Comparison of ENCODE assay signal across 8 cellular contexts in the genomic region with DNA sequence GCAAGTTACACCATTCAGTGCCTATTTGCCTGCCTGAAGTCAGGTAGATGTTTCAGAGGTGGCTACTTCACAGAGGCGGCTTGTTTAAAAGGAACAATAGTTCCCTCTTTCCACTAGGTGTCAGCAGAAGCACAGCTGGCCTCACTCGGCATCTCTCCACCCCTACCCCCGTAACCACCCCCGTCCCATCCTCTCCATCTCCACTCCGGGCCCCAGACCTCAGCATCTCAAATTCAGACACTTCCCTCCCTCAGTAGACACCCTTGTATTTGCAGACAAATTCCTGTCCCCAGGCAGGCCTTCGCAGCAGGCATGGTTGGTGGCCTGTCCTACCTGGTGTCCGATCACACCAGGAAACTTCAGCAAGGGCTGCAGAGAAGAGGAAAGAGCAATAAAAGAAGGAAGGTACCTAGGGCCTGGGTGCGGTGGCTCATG. TPM values are rescaled to one million over a fixed set of nuclear protein-coding genes. Genes with fewer than 3 reads are reported as not detected.
DNase-seq lines count a peak whose midpoint lies in the region; ATAC-seq and TF ChIP-seq lines count a peak whose summit lies in the region.

No MANE protein-coding gene starts in this region.

- WGBS in endodermal cell (ENCODE audit: insufficient coverage in 1 of 2, insufficient read length in 1 of 2), 2 experiments: 33 to 80% methylated on average over 1 to 8 of the region's 8 CpGs
- WGBS in stomach, 5 donors: 10 to 15% (median 15%) methylated on average over 8 of the region's 8 CpGs

- DNase-seq in HK-2 (ENCODE audit: unreplicated experiment) (peak; percentile 34), NCI-H748 treated with DMSO at 0.1 percent for 48 hours (lab: John Stamatoyannopoulos, UW) (peak; percentile 27), endodermal cell (peak; percentile 85), middle frontal gyrus (ENCODE audit: extremely low spot score, low spot score) (peak; percentile 39), stomach (peak; percentile 44)
- peak; percentile 70 for DNase-seq in activated CD4-positive, alpha-beta memory T cell treated with anti-CD3 and anti-CD28 coated beads for 36 hours

- H3K9me3 Mint-ChIP-seq in activated CD4-positive, alpha-beta memory T cell treated with anti-CD3 and anti-CD28 coated beads for 36 hours: no peaks in the 10 kb centered on the region
- no peaks in the 10 kb centered on the region for H3K9me3 Mint-ChIP-seq in endodermal cell

- no peak overlapping the region for H3K4me3 ChIP-seq in endodermal cell (ENCODE audit: low read length)
- no peak overlapping the region for H3K4me3 ChIP-seq in stomach

- peak overlapping the region; percentile 20 for H3K4me3 Mint-ChIP-seq in activated CD4-positive, alpha-beta memory T cell treated with anti-CD3 and anti-CD28 coated beads for 36 hours
- no peak overlapping the region for H3K4me3 Mint-ChIP-seq in endodermal cell

- peaks cover 4% of the 10 kb centered on the region for H3K4me1 Mint-ChIP-seq in activated CD4-positive, alpha-beta memory T cell treated with anti-CD3 and anti-CD28 coated beads for 36 hours (ENCODE audit: low read depth)
- H3K4me1 Mint-ChIP-seq in endodermal cell: peaks cover 10% of the 10 kb centered on the region

- no peaks in the 10 kb centered on the region for H3K36me3 Mint-ChIP-seq in activated CD4-positive, alpha-beta memory T cell treated with anti-CD3 and anti-CD28 coated beads for 36 hours
- no peaks in the 10 kb centered on the region for H3K36me3 Mint-ChIP-seq in endodermal cell (ENCODE audit: low read depth)

- H3K4me1 ChIP-seq in endodermal cell (ENCODE audit: control insufficient read depth, insufficient read depth, low read length): no peaks in the 10 kb centered on the region
- H3K4me1 ChIP-seq in stomach: peaks cover 0 to 7% (median 5%) of the 10 kb centered on the region in 4 donors

- H3K27me3 Mint-ChIP-seq in activated CD4-positive, alpha-beta memory T cell treated with anti-CD3 and anti-CD28 coated beads for 36 hours: peaks cover 4% of the 10 kb centered on the region
- H3K27me3 Mint-ChIP-seq in endodermal cell (ENCODE audit: insufficient read depth): peaks cover 2% of the 10 kb centered on the region

- no peak overlapping the region for H3K27ac Mint-ChIP-seq in activated CD4-positive, alpha-beta memory T cell treated with anti-CD3 and anti-CD28 coated beads for 36 hours
- H3K27ac Mint-ChIP-seq in endodermal cell: no peak overlapping the region

- ATAC-seq in HG03039 (IDR thresholded peaks at IDR 0.05; ENCODE audit: unreplicated experiment): no peak

- TF ChIP-seq EP300 in stomach (IDR thresholded peaks at IDR 0.05): no peak

- H3K9me3 ChIP-seq in endodermal cell (ENCODE audit: control insufficient read depth, low read length): no peaks in the 10 kb centered on the region
- no peaks in the 10 kb centered on the region for H3K9me3 ChIP-seq in stomach

- TF ChIP-seq CTCF in C4-2B (conservative IDR thresholded peaks at IDR 0.05) (peak; percentile 90), endodermal cell (conservative IDR thresholded peaks at IDR 0.05) (peak; percentile 90), stomach (IDR thresholded peaks at IDR 0.05) (peak in 5 of 7 experiments; percentile 43 to 70 (median 61))

- CTCF ChIA-PET in activated CD4-positive, alpha-beta memory T cell treated with anti-CD3 and anti-CD28 coated beads for 36 hours (lab: Charles Lee): interaction anchor here (0.6 to 8.6 kb wide), 13 partner anchors 8 to 829 kb away, joined by 3 to 161 read pairs (median 4); partner anchors contain the start of genes FEM1A and TICAM1

- intact Hi-C loops in activated CD4-positive, alpha-beta memory T cell treated with anti-CD3 and anti-CD28 coated beads for 36 hours (cut with micrococcal nuclease): loop anchor here (1.0 kb wide), 2 partner anchors 59 to 72 kb away; partner anchors contain the start of gene FEM1A
- intact Hi-C loops in stomach (cut with DNase I; ENCODE audit: low total_unique reads): no loop called here

- POLR2A ChIA-PET in activated CD4-positive, alpha-beta memory T cell treated with anti-CD3 and anti-CD28 coated beads for 36 hours (lab: Charles Lee): no interaction called here

- no peak overlapping the region for H3K9ac ChIP-seq in endodermal cell (ENCODE audit: extremely low read depth, low read length, poor library complexity, severe bottlenecking)

- no peak overlapping the region for H3K27ac ChIP-seq in C4-2B
- no peak overlapping the region for H3K27ac ChIP-seq in endodermal cell (ENCODE audit: low read depth, low read length)
- no peak overlapping the region for H3K27ac ChIP-seq in stomach

- H3K27me3 ChIP-seq in endodermal cell (ENCODE audit: control insufficient read depth, insufficient read depth, low read length, poor library complexity, severe bottlenecking) (no peaks in the 10 kb centered on the region), stomach (peaks cover 0 to 21% (median 0%) of the 10 kb centered on the region in 3 donors)

- no peaks in the 10 kb centered on the region for H3K36me3 ChIP-seq in endodermal cell (ENCODE audit: control insufficient read depth, insufficient read depth, low read length)
- no peaks in the 10 kb centered on the region for H3K36me3 ChIP-seq in stomach

- no peak for TF ChIP-seq POLR2A in stomach (IDR thresholded peaks at IDR 0.05)

RNA-seq across cellular contexts. Expression of gene DPP9, which starts 9.1 kb away (rescaled TPM):
- total RNA-seq in activated CD4-positive, alpha-beta memory T cell treated with anti-CD3 and anti-CD28 coated beads for 36 hours: 10 to 100 TPM; 54.8 to 57.5 TPM
- total RNA-seq in endodermal cell: 10 to 100 TPM; 36.8 to 48.8 TPM
- 21.0 TPM for polyA plus RNA-seq in endodermal cell (2013, experiment 1 of 2)
- polyA plus RNA-seq in endodermal cell (2013, experiment 2 of 2): 17.8 TPM
- 100 to 1,000 TPM in 2 of 5 donors, 10 to 100 TPM in 3; 24.6 to 178 (median 82.1) TPM for total RNA-seq in stomach
- polyA plus RNA-seq in stomach: 10 to 100 TPM; 18.7 to 30.2 (median 24.6) TPM

RNA-seq across cellular contexts. Expression of gene FEM1A, which starts 58.8 kb away (rescaled TPM):
- total RNA-seq in activated CD4-positive, alpha-beta memory T cell treated with anti-CD3 and anti-CD28 coated beads for 36 hours: 1 to 10 TPM; 9.2 to 9.3 TPM
- total RNA-seq in endodermal cell: 10 to 100 TPM; 15.8 to 16.0 TPM
- polyA plus RNA-seq in endodermal cell (2013, experiment 1 of 2): 7.3 TPM
- polyA plus RNA-seq in endodermal cell (2013, experiment 2 of 2): 7.7 TPM
- total RNA-seq in stomach: 10 to 100 TPM in 3 of 5 donors, 1 to 10 TPM in 2; 8.8 to 30.7 (median 12.8) TPM
- 1 to 10 TPM; 3.5 to 4.0 (median 3.8) TPM for polyA plus RNA-seq in stomach

Comparison
In these comparisons a context has a peak if more than half of its experiments do, and no peak if none do; other contexts are left out.
1. DNase-seq: peak in every context shown above with its lines; median percentile 85 in endodermal cell; 70 in activated CD4-positive, alpha-beta memory T cell treated with anti-CD3 and anti-CD28 coated beads for 36 hours; 44 in stomach; 39 in middle frontal gyrus; 34 in HK-2; 27 in NCI-H748 treated with DMSO at 0.1 percent for 48 hours.